Comparison of ENCODE assay signal across 8 cellular contexts in the genomic region with DNA sequence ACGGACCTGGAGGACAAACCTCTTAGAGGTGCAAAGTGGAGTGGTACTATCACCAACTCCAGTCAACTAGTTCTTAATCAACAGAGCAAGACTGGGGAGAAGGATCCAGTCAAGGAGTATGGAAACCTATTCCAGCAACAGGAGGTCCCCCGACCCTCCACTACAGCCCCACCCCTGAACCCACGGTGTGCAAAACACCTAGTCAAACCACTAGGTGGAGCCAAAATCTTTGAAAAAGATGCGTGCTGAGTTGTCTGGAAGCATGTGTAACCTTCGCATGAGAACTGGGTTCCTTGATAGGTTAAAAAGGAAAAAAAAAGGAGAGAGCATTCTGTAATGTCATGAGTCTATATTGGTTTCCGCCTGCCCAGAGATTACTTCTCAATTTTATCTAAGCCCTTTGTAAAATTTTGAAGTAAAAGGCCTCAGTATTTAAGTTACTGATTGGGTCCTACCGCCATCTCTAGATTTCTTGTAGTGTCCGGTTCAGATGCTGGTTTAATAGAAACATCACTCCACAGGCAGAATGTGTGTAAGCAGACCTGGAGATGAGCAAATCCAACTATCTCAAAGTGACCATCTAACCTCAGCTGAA.
DNase-seq lines count a peak whose midpoint lies in the region; ATAC-seq and TF ChIP-seq lines count a peak whose summit lies in the region.

No MANE protein-coding gene starts in this region.

- CTCF ChIA-PET in HEK293T (lab: Yijun Ruan, JAX), result no interaction called here

- no peaks in the 10 kb centered on the region for H3K4me1 Mint-ChIP-seq in activated T-cell treated with anti-CD3 and anti-CD28 coated beads, Interleukin-2, amount 50 U/mL, for 24 hours (ENCODE audit: low read depth)

- no peaks in the 10 kb centered on the region for H3K27me3 ChIP-seq in upper lobe of right lung
- no peaks in the 10 kb centered on the region for H3K27me3 ChIP-seq in gastroesophageal sphincter

- no peak overlapping the region for H3K4me3 ChIP-seq in upper lobe of right lung
- no peak overlapping the region for H3K4me3 ChIP-seq in gastroesophageal sphincter

- no peaks in the 10 kb centered on the region for H3K9me3 ChIP-seq in upper lobe of right lung
- H3K9me3 ChIP-seq in gastroesophageal sphincter, result no peaks in the 10 kb centered on the region

- no peaks in the 10 kb centered on the region for H3K9me3 Mint-ChIP-seq in activated T-cell treated with anti-CD3 and anti-CD28 coated beads, Interleukin-2, amount 50 U/mL, for 24 hours

- intact Hi-C loops in upper lobe of right lung (cut with DNase I), result no loop called here

- H3K27ac ChIP-seq in upper lobe of right lung (no peak overlapping the region), gastroesophageal sphincter (no peak overlapping the region)

- H3K4me3 Mint-ChIP-seq in activated T-cell treated with anti-CD3 and anti-CD28 coated beads, Interleukin-2, amount 50 U/mL, for 24 hours, result no peak overlapping the region

- POLR2A ChIA-PET in HEK293T (lab: Yijun Ruan, JAX), result no interaction called here

- H3K27me3 Mint-ChIP-seq in activated T-cell treated with anti-CD3 and anti-CD28 coated beads, Interleukin-2, amount 50 U/mL, for 24 hours, result peaks cover 15% of the 10 kb centered on the region

- no peak overlapping the region for H3K27ac Mint-ChIP-seq in activated T-cell treated with anti-CD3 and anti-CD28 coated beads, Interleukin-2, amount 50 U/mL, for 24 hours

- no peaks in the 10 kb centered on the region for H3K36me3 ChIP-seq in upper lobe of right lung
- H3K36me3 ChIP-seq in gastroesophageal sphincter, result no peaks in the 10 kb centered on the region

- peak; percentile 34 for ATAC-seq in upper lobe of right lung
- ATAC-seq in gastroesophageal sphincter, result no peak

- no peak for TF ChIP-seq EP300 in gastroesophageal sphincter (IDR thresholded peaks at IDR 0.05)

- no peaks in the 10 kb centered on the region for H3K36me3 Mint-ChIP-seq in activated T-cell treated with anti-CD3 and anti-CD28 coated beads, Interleukin-2, amount 50 U/mL, for 24 hours (ENCODE audit: low read depth)

- peak in 2 of 3 donors; percentile 0 to 20 for DNase-seq in stimulated activated CD4-positive, alpha-beta T cell treated with anti-CD3 and anti-CD28 coated beads, Interleukin-12 subunit alpha, Interleukin-12 subunit beta, amount 100 ng/mL, for 48 hours (ENCODE audit: low read depth in 2 of 3, low spot score in 1 of 3)
- DNase-seq in stimulated activated CD4-positive, alpha-beta T cell treated with anti-CD3 and anti-CD28 coated beads, Interleukin-12 subunit alpha, Interleukin-12 subunit beta, amount 100 ng/mL, for 4 hours, result no peak
- DNase-seq in HEK293T (ENCODE audit: extremely low spot score) (peak; percentile 76), NCI-H146 treated with DMSO at 0.1 percent for 48 hours (lab: John Stamatoyannopoulos, UW; ENCODE audit: unreplicated experiment) (peak; percentile 4), islet precursor cell (peak; percentile 73), upper lobe of right lung (no peak)
- peak; percentile 31 for DNase-seq in activated T-cell treated with anti-CD3 and anti-CD28 coated beads, Interleukin-2, amount 50 U/mL, for 24 hours

- TF ChIP-seq CTCF in upper lobe of right lung (IDR thresholded peaks at IDR 0.05), result peak; percentile 46
- TF ChIP-seq CTCF in gastroesophageal sphincter (IDR thresholded peaks at IDR 0.05), result no peak

- TF ChIP-seq POLR2A in gastroesophageal sphincter (IDR thresholded peaks at IDR 0.05), result no peak

- 42 to 51% methylated on average over 5 to 8 of the region's 8 CpGs for WGBS in gastroesophageal sphincter (ENCODE audit: low coverage in 1 of 2), 2 donors

- H3K4me1 ChIP-seq in upper lobe of right lung, result no peaks in the 10 kb centered on the region
- H3K4me1 ChIP-seq in gastroesophageal sphincter, result no peaks in the 10 kb centered on the region

TF ChIP-seq in HEK293T, 16 proteins besides CTCF, POLR2A, EP300 and RAD21:
- no peak for TF ChIP-seq FOXM1 (IDR thresholded peaks at IDR 0.05; ENCODE audit: borderline replicate concordance)
- TF ChIP-seq L3MBTL2 (conservative IDR thresholded peaks at IDR 0.05), result peak; percentile 66
- no peak for TF ChIP-seq SUZ12 (IDR thresholded peaks at IDR 0.05)
- no peak for TF ChIP-seq ARNT (IDR thresholded peaks at IDR 0.05)
- no peak for TF ChIP-seq HDGF (IDR thresholded peaks at IDR 0.05; ENCODE audit: borderline replicate concordance)

Comparison
In these comparisons a context has a peak if more than half of its experiments do, and no peak if none do; other contexts are left out.
1. DNase-seq: peak in stimulated activated CD4-positive, alpha-beta T cell treated with anti-CD3 and anti-CD28 coated beads, Interleukin-12 subunit alpha, Interleukin-12 subunit beta, amount 100 ng/mL, for 48 hours (2 of 3), HEK293T (single experiment), NCI-H146 treated with DMSO at 0.1 percent for 48 hours (single experiment), activated T-cell treated with anti-CD3 and anti-CD28 coated beads, Interleukin-2, amount 50 U/mL, for 24 hours (single experiment) and islet precursor cell (single experiment); none in stimulated activated CD4-positive, alpha-beta T cell treated with anti-CD3 and anti-CD28 coated beads, Interleukin-12 subunit alpha, Interleukin-12 subunit beta, amount 100 ng/mL, for 4 hours (single experiment) and upper lobe of right lung (single experiment).